Comparison of ENCODE assay signal across 1 cellular context in genomic region chr14:94026886-94027469, GRCh38.
A peak's percentile ranks its signal among the peaks of the same experiment; 100 is the strongest.
TF ChIP-seq lines count a peak whose summit lies in the region.

No MANE protein-coding gene starts in this region.

TF ChIP-seq in HepG2, 621 proteins besides CTCF, POLR2A, EP300 and RAD21 (continued from another document):
- no peak for TF ChIP-seq ZNF503 (CRISPR knock-in tag; IDR thresholded peaks at IDR 0.05)
- TF ChIP-seq U2AF1 (optimal IDR thresholded peaks at IDR 0.05; ENCODE audit: low read depth, low read length), result no peak
- no peak for TF ChIP-seq ZNF205 (CRISPR knock-in tag; IDR thresholded peaks at IDR 0.05)
- TF ChIP-seq PTBP1 (IDR thresholded peaks at IDR 0.05; ENCODE audit: low read depth, low read length, poor library complexity, severe bottlenecking), result no peak
- no peak for TF ChIP-seq DRAP1 (CRISPR knock-in tag; IDR thresholded peaks at IDR 0.05)
- no peak for TF ChIP-seq ZNF274 (CRISPR knock-in tag; IDR thresholded peaks at IDR 0.05)
- no peak for TF ChIP-seq TEAD3 (CRISPR knock-in tag; optimal IDR thresholded peaks at IDR 0.05; ENCODE audit: borderline replicate concordance)
- peak; percentile 55; the same call in 1 of the 2 replicates for TF ChIP-seq ZMYM2 (CRISPR knock-in tag; IDR thresholded peaks at IDR 0.05)
- TF ChIP-seq CREB3 (CRISPR knock-in tag; IDR thresholded peaks at IDR 0.05), result no peak
- TF ChIP-seq CHD2 (IDR thresholded peaks at IDR 0.05; ENCODE audit: low read depth, low read length), result no peak
- TF ChIP-seq HMGXB4 (CRISPR knock-in tag; IDR thresholded peaks at IDR 0.05; ENCODE audit: borderline replicate concordance in 1 of 2, low read depth in 1 of 2), result no peak
